ENCODE assay signal across 1 cellular context in the genomic region with DNA sequence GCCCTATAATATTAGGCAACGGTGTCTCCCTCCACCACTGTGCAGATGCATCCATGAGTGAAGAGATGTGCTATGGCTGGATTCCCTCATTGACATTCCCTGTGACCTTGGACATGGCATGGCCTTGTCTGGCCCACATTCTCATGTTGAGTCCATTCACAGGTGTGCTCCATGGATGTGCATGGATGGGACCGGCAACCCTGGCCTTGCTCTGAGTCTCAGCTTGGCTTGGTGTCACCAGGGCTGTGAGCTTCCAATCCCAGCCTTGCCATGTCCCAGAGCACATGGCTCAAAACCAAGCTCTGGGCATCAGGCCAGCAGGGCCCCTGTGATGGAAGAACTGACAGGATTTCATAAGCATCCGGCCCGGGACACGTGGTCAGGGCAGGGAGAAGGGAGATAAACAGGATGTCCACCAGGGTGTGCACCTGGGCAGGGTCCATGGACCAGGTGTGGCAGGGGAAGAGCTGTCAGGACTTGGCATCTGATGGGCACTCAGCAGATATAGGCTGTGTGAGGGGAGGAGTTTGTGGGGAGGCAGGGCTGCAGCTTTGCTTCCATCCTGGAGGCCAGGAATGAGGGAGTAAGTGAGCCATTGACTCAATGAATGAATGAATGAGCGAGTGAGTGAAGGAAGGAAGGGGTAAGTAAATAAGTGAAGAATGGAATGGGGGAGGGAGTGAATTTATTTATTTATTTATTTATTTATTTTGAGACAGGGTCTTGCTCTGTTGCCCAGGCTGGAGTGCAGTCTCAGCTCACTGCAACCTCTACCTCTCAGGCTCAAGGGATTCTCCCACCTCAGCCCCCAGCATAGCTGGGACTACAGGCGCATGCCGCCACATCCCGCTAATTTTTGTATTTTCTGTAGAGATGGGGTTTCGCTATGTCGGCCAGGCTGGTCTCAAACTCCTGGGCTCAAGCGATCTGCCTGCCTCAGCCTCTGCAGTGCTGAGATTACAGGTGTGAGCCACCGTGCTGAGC.
TF ChIP-seq lines count a peak whose summit lies in the region.

No MANE protein-coding gene starts in this region.

TF ChIP-seq in K562, 482 proteins besides CTCF, POLR2A, EP300 and RAD21 (continued from another document and continues in another):
- TF ChIP-seq, protein P1, sequence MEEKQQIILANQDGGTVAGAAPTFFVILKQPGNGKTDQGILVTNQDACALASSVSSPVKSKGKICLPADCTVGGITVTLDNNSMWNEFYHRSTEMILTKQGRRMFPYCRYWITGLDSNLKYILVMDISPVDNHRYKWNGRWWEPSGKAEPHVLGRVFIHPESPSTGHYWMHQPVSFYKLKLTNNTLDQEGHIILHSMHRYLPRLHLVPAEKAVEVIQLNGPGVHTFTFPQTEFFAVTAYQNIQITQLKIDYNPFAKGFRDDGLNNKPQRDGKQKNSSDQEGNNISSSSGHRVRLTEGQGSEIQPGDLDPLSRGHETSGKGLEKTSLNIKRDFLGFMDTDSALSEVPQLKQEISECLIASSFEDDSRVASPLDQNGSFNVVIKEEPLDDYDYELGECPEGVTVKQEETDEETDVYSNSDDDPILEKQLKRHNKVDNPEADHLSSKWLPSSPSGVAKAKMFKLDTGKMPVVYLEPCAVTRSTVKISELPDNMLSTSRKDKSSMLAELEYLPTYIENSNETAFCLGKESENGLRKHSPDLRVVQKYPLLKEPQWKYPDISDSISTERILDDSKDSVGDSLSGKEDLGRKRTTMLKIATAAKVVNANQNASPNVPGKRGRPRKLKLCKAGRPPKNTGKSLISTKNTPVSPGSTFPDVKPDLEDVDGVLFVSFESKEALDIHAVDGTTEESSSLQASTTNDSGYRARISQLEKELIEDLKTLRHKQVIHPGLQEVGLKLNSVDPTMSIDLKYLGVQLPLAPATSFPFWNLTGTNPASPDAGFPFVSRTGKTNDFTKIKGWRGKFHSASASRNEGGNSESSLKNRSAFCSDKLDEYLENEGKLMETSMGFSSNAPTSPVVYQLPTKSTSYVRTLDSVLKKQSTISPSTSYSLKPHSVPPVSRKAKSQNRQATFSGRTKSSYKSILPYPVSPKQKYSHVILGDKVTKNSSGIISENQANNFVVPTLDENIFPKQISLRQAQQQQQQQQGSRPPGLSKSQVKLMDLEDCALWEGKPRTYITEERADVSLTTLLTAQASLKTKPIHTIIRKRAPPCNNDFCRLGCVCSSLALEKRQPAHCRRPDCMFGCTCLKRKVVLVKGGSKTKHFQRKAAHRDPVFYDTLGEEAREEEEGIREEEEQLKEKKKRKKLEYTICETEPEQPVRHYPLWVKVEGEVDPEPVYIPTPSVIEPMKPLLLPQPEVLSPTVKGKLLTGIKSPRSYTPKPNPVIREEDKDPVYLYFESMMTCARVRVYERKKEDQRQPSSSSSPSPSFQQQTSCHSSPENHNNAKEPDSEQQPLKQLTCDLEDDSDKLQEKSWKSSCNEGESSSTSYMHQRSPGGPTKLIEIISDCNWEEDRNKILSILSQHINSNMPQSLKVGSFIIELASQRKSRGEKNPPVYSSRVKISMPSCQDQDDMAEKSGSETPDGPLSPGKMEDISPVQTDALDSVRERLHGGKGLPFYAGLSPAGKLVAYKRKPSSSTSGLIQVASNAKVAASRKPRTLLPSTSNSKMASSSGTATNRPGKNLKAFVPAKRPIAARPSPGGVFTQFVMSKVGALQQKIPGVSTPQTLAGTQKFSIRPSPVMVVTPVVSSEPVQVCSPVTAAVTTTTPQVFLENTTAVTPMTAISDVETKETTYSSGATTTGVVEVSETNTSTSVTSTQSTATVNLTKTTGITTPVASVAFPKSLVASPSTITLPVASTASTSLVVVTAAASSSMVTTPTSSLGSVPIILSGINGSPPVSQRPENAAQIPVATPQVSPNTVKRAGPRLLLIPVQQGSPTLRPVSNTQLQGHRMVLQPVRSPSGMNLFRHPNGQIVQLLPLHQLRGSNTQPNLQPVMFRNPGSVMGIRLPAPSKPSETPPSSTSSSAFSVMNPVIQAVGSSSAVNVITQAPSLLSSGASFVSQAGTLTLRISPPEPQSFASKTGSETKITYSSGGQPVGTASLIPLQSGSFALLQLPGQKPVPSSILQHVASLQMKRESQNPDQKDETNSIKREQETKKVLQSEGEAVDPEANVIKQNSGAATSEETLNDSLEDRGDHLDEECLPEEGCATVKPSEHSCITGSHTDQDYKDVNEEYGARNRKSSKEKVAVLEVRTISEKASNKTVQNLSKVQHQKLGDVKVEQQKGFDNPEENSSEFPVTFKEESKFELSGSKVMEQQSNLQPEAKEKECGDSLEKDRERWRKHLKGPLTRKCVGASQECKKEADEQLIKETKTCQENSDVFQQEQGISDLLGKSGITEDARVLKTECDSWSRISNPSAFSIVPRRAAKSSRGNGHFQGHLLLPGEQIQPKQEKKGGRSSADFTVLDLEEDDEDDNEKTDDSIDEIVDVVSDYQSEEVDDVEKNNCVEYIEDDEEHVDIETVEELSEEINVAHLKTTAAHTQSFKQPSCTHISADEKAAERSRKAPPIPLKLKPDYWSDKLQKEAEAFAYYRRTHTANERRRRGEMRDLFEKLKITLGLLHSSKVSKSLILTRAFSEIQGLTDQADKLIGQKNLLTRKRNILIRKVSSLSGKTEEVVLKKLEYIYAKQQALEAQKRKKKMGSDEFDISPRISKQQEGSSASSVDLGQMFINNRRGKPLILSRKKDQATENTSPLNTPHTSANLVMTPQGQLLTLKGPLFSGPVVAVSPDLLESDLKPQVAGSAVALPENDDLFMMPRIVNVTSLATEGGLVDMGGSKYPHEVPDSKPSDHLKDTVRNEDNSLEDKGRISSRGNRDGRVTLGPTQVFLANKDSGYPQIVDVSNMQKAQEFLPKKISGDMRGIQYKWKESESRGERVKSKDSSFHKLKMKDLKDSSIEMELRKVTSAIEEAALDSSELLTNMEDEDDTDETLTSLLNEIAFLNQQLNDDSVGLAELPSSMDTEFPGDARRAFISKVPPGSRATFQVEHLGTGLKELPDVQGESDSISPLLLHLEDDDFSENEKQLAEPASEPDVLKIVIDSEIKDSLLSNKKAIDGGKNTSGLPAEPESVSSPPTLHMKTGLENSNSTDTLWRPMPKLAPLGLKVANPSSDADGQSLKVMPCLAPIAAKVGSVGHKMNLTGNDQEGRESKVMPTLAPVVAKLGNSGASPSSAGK (IDR thresholded peaks at IDR 0.05): peak; percentile 95
- no peak; a peak in 1 of 4 replicates for TF ChIP-seq SRF (CRISPR knock-in tag; IDR thresholded peaks at IDR 0.05)
- no peak for TF ChIP-seq EWSR1 (IDR thresholded peaks at IDR 0.05; ENCODE audit: borderline replicate concordance, low read depth, partially characterized antibody)
- no peak for TF ChIP-seq ZNF830 (CRISPR knock-in tag; IDR thresholded peaks at IDR 0.05)
- TF ChIP-seq ZC3H8 (IDR thresholded peaks at IDR 0.05): no peak
- no peak for TF ChIP-seq SAFB (IDR thresholded peaks at IDR 0.05; ENCODE audit: borderline replicate concordance, low read depth, low read length)
- TF ChIP-seq HMGXB4 (CRISPR knock-in tag; IDR thresholded peaks at IDR 0.05): no peak
- TF ChIP-seq KLF10 (CRISPR knock-in tag; IDR thresholded peaks at IDR 0.05): no peak
- TF ChIP-seq SMARCA5 (IDR thresholded peaks at IDR 0.05): no peak
- peak; percentile 78 for TF ChIP-seq ESRRA (IDR thresholded peaks at IDR 0.05; ENCODE audit: borderline replicate concordance, low read depth)
- TF ChIP-seq, protein P2, sequence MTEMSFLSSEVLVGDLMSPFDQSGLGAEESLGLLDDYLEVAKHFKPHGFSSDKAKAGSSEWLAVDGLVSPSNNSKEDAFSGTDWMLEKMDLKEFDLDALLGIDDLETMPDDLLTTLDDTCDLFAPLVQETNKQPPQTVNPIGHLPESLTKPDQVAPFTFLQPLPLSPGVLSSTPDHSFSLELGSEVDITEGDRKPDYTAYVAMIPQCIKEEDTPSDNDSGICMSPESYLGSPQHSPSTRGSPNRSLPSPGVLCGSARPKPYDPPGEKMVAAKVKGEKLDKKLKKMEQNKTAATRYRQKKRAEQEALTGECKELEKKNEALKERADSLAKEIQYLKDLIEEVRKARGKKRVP (CRISPR knock-in tag; IDR thresholded peaks at IDR 0.05): peak; percentile 95
- no peak for TF ChIP-seq ZNF224 (CRISPR knock-in tag; IDR thresholded peaks at IDR 0.05)
- no peak for TF ChIP-seq RBM39 (optimal IDR thresholded peaks at IDR 0.05; ENCODE audit: low read depth, low read length)
- no peak for TF ChIP-seq NR4A1 (CRISPR knock-in tag; IDR thresholded peaks at IDR 0.05)
- TF ChIP-seq NR4A1 (tag; IDR thresholded peaks at IDR 0.05): peak; percentile 88
- TF ChIP-seq HDAC8 (tag; IDR thresholded peaks at IDR 0.05): peak; percentile 86
- TF ChIP-seq MEIS2 (IDR thresholded peaks at IDR 0.05; ENCODE audit: partially characterized antibody): peak; percentile 62
- TF ChIP-seq ELF4 (CRISPR knock-in tag; IDR thresholded peaks at IDR 0.05): 0 out of 2 replicates have a peak, but pooled peaks have one; percentile 36
- no peak for TF ChIP-seq BDP1 (IDR thresholded peaks at IDR 0.05; ENCODE audit: insufficient read depth, insufficient read length)
- no peak for TF ChIP-seq ZNF696 (CRISPR knock-in tag; conservative IDR thresholded peaks at IDR 0.05)
- TF ChIP-seq EZH2 (IDR thresholded peaks at IDR 0.05; ENCODE audit: borderline replicate concordance, low read depth, low read length): no peak
- peak; percentile 89 for TF ChIP-seq ZNF583 (CRISPR knock-in tag; IDR thresholded peaks at IDR 0.05)
- peak; percentile 98 for TF ChIP-seq DMBX1 (CRISPR knock-in tag; IDR thresholded peaks at IDR 0.05; ENCODE audit: borderline replicate concordance)
- TF ChIP-seq, protein P3, sequence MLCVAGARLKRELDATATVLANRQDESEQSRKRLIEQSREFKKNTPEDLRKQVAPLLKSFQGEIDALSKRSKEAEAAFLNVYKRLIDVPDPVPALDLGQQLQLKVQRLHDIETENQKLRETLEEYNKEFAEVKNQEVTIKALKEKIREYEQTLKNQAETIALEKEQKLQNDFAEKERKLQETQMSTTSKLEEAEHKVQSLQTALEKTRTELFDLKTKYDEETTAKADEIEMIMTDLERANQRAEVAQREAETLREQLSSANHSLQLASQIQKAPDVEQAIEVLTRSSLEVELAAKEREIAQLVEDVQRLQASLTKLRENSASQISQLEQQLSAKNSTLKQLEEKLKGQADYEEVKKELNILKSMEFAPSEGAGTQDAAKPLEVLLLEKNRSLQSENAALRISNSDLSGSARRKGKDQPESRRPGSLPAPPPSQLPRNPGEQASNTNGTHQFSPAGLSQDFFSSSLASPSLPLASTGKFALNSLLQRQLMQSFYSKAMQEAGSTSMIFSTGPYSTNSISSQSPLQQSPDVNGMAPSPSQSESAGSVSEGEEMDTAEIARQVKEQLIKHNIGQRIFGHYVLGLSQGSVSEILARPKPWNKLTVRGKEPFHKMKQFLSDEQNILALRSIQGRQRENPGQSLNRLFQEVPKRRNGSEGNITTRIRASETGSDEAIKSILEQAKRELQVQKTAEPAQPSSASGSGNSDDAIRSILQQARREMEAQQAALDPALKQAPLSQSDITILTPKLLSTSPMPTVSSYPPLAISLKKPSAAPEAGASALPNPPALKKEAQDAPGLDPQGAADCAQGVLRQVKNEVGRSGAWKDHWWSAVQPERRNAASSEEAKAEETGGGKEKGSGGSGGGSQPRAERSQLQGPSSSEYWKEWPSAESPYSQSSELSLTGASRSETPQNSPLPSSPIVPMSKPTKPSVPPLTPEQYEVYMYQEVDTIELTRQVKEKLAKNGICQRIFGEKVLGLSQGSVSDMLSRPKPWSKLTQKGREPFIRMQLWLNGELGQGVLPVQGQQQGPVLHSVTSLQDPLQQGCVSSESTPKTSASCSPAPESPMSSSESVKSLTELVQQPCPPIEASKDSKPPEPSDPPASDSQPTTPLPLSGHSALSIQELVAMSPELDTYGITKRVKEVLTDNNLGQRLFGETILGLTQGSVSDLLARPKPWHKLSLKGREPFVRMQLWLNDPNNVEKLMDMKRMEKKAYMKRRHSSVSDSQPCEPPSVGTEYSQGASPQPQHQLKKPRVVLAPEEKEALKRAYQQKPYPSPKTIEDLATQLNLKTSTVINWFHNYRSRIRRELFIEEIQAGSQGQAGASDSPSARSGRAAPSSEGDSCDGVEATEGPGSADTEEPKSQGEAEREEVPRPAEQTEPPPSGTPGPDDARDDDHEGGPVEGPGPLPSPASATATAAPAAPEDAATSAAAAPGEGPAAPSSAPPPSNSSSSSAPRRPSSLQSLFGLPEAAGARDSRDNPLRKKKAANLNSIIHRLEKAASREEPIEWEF (CRISPR knock-in tag; IDR thresholded peaks at IDR 0.05): no peak
- TF ChIP-seq NELFE (IDR thresholded peaks at IDR 0.05; ENCODE audit: insufficient read depth, insufficient read length): no peak
- TF ChIP-seq NFE2L1 (tag; IDR thresholded peaks at IDR 0.05; ENCODE audit: borderline replicate concordance, low read depth): no peak
- TF ChIP-seq NFXL1 (CRISPR knock-in tag; IDR thresholded peaks at IDR 0.05): 0 out of 2 replicates have a peak, but pooled peaks have one; percentile 68
- no peak for TF ChIP-seq TSC22D4 (tag; IDR thresholded peaks at IDR 0.05)
- TF ChIP-seq POLR2AphosphoS2 (IDR thresholded peaks at IDR 0.05; ENCODE audit: low read length): no peak
- no peak; the same call in 1 of the 2 replicates for TF ChIP-seq NFIX (CRISPR knock-in tag; IDR thresholded peaks at IDR 0.05; ENCODE audit: low read depth)
- no peak for TF ChIP-seq PHB (CRISPR knock-in tag; IDR thresholded peaks at IDR 0.05)
- no peak for TF ChIP-seq CCNT2 (IDR thresholded peaks at IDR 0.05; ENCODE audit: borderline replicate concordance, extremely low read depth, insufficient read length, low read depth, low read length)
- TF ChIP-seq BCLAF1 (IDR thresholded peaks at IDR 0.05; ENCODE audit: borderline replicate concordance in 1 of 2, control insufficient read depth in 1 of 2, low read depth in 2 of 2, low read length in 1 of 2): no peak
